ENCODE assay signal across 10 cellular contexts in the genomic region with DNA sequence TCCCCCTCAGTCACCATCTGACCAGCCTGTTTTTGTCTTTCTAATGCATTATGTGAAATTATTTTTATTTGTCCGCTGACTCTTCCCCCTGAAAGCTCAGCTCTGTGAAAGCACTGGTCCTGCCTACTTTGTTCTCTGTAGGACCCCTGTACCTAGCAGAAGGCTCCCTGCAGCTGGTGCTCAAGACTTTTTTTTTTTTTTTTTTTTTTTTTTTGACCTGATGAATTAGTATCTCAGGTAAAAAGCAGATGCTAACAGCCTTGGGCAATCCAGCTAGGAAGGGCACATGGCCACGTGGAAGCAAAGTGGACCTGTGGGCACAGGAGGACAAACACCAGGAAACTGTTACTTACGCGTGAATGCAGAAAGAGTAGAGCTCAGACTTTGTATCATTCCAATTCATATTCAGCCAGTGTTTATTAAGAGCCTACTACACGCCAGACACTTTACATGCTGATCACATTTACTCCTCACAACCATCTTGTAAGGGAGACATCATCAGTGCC. TPM values are rescaled to one million over a fixed set of nuclear protein-coding genes. Genes with fewer than 3 reads are reported as not detected.
DNase-seq lines count a peak whose midpoint lies in the region; ATAC-seq and TF ChIP-seq lines count a peak whose summit lies in the region.
"Had no signal": no experiment of that assay in that cellular context is flagged by ENCODE, and none has a peak within 500 bp of the region (broad histone marks: within the 10 kb centered on the region; RNA-seq: fewer than 3 reads in every experiment).

No MANE protein-coding gene starts in this region.

- H3K27me3 ChIP-seq in ACC112 (ENCODE audit: insufficient read depth, low read length) (no peaks in the 10 kb centered on the region), HUES64 (ENCODE audit: insufficient read depth, low read length) (no peaks in the 10 kb centered on the region), brain microvascular endothelial cell (replicated peaks) (no peaks in the 10 kb centered on the region)

- ATAC-seq in naive B cell (ENCODE audit: low read depth in 2 of 2) (no peak), GM21825 (IDR thresholded peaks at IDR 0.05; ENCODE audit: unreplicated experiment) (no peak), omental fat pad (ENCODE audit: low FRiP score) (no peak), HG03520 (IDR thresholded peaks at IDR 0.05; ENCODE audit: unreplicated experiment) (no peak)

- H3K36me3 Mint-ChIP-seq in naive B cell = peaks cover 31 to 35% of the 10 kb centered on the region in 2 donors

- H3K9me3 ChIP-seq in HUES64 (ENCODE audit: insufficient read depth, low read depth, low read length) = no peaks in the 10 kb centered on the region

- no peaks in the 10 kb centered on the region for H3K79me2 ChIP-seq in ACC112 (ENCODE audit: control insufficient read depth, insufficient read depth, low read length, unreplicated experiment)

- no peaks in the 10 kb centered on the region for H3K4me1 ChIP-seq in ACC112 (ENCODE audit: control insufficient read depth, insufficient read depth, low read length, unreplicated experiment)
- peaks cover 6% of the 10 kb centered on the region; the same call in 1 of the 2 replicates for H3K4me1 ChIP-seq in HUES64 (ENCODE audit: insufficient read depth, low read length)

- TF ChIP-seq CTCF in brain microvascular endothelial cell (IDR thresholded peaks at IDR 0.05; ENCODE audit: low read depth, low read length, missing control alignments) (no peak), omental fat pad (IDR thresholded peaks at IDR 0.05) (no peak)

- H3K27ac Mint-ChIP-seq in naive B cell = peak overlapping the region; percentile 49 to 95 (median 76)

- no peak overlapping the region for H3K9ac ChIP-seq in HUES64 (ENCODE audit: low read depth, low read length)

- peak overlapping the region; percentile 92; the same call in 1 of the 2 replicates for H3K4me3 ChIP-seq in ACC112 (ENCODE audit: low read depth, low read length)
- H3K4me3 ChIP-seq in HUES64 (ENCODE audit: low read length) = peak overlapping the region; percentile 47
- H3K4me3 ChIP-seq in brain microvascular endothelial cell (ENCODE audit: low read depth, low read length) = peak overlapping the region; percentile 27

- H3K9me3 Mint-ChIP-seq in naive B cell = no peaks in the 10 kb centered on the region

- WGBS in HUES64 = 79% methylated on average over 5 of the region's 5 CpGs

- peaks cover 52 to 57% (median 55%) of the 10 kb centered on the region in 3 donors for H3K4me1 Mint-ChIP-seq in naive B cell

- H3K27me3 Mint-ChIP-seq in naive B cell = no peaks in the 10 kb centered on the region

- no peak for DNase-seq in brain microvascular endothelial cell
- DNase-seq in naive B cell = no peak
- DNase-seq in omental fat pad (ENCODE audit: low spot score) = no peak
- DNase-seq in NCI-H2227 treated with DMSO at 0.1 percent for 48 hours (lab: John Stamatoyannopoulos, UW) = no peak

- in situ Hi-C loops in brain microvascular endothelial cell (cut with HindIII; ENCODE audit: low pct_ligation_motif_present, low sequenced_read_pairs) = no loop called here

- H3K27ac ChIP-seq in ACC112 (ENCODE audit: low read depth, low read length) (no peak overlapping the region), HUES64 (ENCODE audit: low read depth, low read length) (no peak overlapping the region), brain microvascular endothelial cell (no peak overlapping the region)

- H3K4me3 Mint-ChIP-seq in naive B cell = peak overlapping the region; percentile 89 to 100 (median 92)

- H3K36me3 ChIP-seq in ACC112 (ENCODE audit: insufficient read depth, low read length) (peaks cover 6% of the 10 kb centered on the region; the same call in 1 of the 2 replicates), HUES64 (ENCODE audit: insufficient read depth, low read length) (peaks cover 46% of the 10 kb centered on the region), brain microvascular endothelial cell (replicated peaks) (peaks cover 40% of the 10 kb centered on the region)

- no peak overlapping the region for H2AFZ ChIP-seq in ACC112 (ENCODE audit: low read length, unreplicated experiment)

RNA-seq across cellular contexts. Expression of a gene that starts 0.6 kb away (rescaled TPM):
- polyA plus RNA-seq in HUES64 (2013, experiment 1 of 2) = 37.5 TPM
- 47.4 TPM for polyA plus RNA-seq in HUES64 (2013, experiment 2 of 2)
- 10 to 100 TPM; 69.7 to 93.0 (median 75.3) TPM for polyA plus RNA-seq in naive B cell (ENCODE audit: low read depth in 6 of 6)
- total RNA-seq in omental fat pad = 10 to 100 TPM; 16.8 to 32.6 (median 24.6) TPM

RNA-seq across cellular contexts. Expression of a gene that starts 18.3 kb away (rescaled TPM):
- 30.4 TPM for polyA plus RNA-seq in HUES64 (2013, experiment 1 of 2)
- 35.9 TPM for polyA plus RNA-seq in HUES64 (2013, experiment 2 of 2)
- 10 to 100 TPM; 31.3 to 61.7 (median 46.0) TPM for polyA plus RNA-seq in naive B cell (ENCODE audit: low read depth in 6 of 6)
- total RNA-seq in omental fat pad = 10 to 100 TPM; 33.1 to 55.5 (median 45.2) TPM

RNA-seq across cellular contexts. Expression of a gene that starts 23.6 kb away (rescaled TPM):
- polyA plus RNA-seq in HUES64 (2013, experiment 1 of 2) = 36.8 TPM
- polyA plus RNA-seq in HUES64 (2013, experiment 2 of 2) = 52.5 TPM
- 10 to 100 TPM; 30.6 to 67.9 (median 48.3) TPM for polyA plus RNA-seq in naive B cell (ENCODE audit: low read depth in 6 of 6)
- 10 to 100 TPM; 17.3 to 83.0 (median 33.6) TPM for total RNA-seq in omental fat pad

RNA-seq across cellular contexts. Expression of a gene that starts 45.8 kb away (rescaled TPM):
- 78.9 TPM for polyA plus RNA-seq in HUES64 (2013, experiment 1 of 2)
- 81.8 TPM for polyA plus RNA-seq in HUES64 (2013, experiment 2 of 2)
- 1 to 10 TPM in 1 of 6 donors, under 1 TPM in 4, not detected in 1; 0.26 to 1.1 (median 0.62) TPM for polyA plus RNA-seq in naive B cell (ENCODE audit: low read depth in 6 of 6)
- 10 to 100 TPM in 1 of 4 donors, 1 to 10 TPM in 2, under 1 TPM in 1; 0.50 to 12.0 (median 4.5) TPM for total RNA-seq in omental fat pad

RNA-seq across cellular contexts. Expression of a gene that starts 46.9 kb away (rescaled TPM):
- polyA plus RNA-seq in HUES64 (2013, experiment 1 of 2) = not detected
- polyA plus RNA-seq in HUES64 (2013, experiment 2 of 2) = not detected
- not detected for polyA plus RNA-seq in naive B cell (ENCODE audit: low read depth in 6 of 6)
- total RNA-seq in omental fat pad = not detected
- total RNA-seq: lung microvascular endothelial cell; T-helper 1 cell treated with Interleukin-12 subunit alpha and Interleukin-12 subunit beta and Interleukin-4 antibody, amounts not matched to agents 30 ng/mL and 1 ng/mL, for 36 hours had no signal

Comparison
In these comparisons a context has a peak if more than half of its experiments do, and no peak if none do; other contexts are left out.
1. H3K4me3 ChIP-seq: peak in every context shown above with its lines; median percentile 92 in ACC112; 47 in HUES64; 27 in brain microvascular endothelial cell.